ENCODE assay signal across 17 cellular contexts in the genomic region with DNA sequence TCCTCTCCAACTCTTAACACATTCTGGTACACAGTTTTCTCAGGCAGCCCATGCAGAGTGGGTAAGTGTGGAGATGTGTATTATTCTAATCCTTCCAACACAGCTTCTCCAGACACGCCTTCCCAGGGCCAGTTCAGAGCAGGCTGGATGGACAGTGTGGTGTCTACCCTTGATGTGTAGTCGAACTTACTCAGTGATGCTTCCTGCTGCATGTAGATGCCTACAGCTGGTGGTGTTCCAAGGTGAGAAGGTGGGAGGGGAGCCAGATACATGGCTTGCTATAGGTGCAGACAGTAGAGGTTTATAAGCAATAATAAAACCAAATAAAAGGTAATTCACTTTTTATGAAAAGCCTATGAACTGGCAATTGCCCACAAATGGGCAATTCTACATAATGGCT.
DNase-seq lines count a peak whose midpoint lies in the region; ATAC-seq, FAIRE-seq and TF ChIP-seq lines count a peak whose summit lies in the region.
"Had no signal": no experiment of that assay in that cellular context is flagged by ENCODE, and none has a peak within 500 bp of the region (broad histone marks: within the 10 kb centered on the region; RNA-seq: fewer than 3 reads in every experiment).

No MANE protein-coding gene starts in this region.

- H2BK20ac ChIP-seq in IMR-90 (ENCODE audit: low read depth, low read length) = no peak overlapping the region

- H3K14ac ChIP-seq in IMR-90 (replicated peaks; ENCODE audit: low read depth, low read length) = no peak overlapping the region

- no peaks in the 10 kb centered on the region for H3K9me3 ChIP-seq in IMR-90 (ENCODE audit: control insufficient read depth, insufficient read depth, low read length)
- H3K9me3 ChIP-seq in SU-DHL-6 (ENCODE audit: insufficient read depth, low read length) = no peaks in the 10 kb centered on the region
- H3K9me3 ChIP-seq in kidney (ENCODE audit: control insufficient read depth in 1 of 2, low read length in 2 of 2) = no peaks in the 10 kb centered on the region
- peaks cover 8 to 9% of the 10 kb centered on the region in 2 donors for H3K9me3 ChIP-seq in transverse colon
- H3K9me3 ChIP-seq: BE2C had no signal

- POLR2A ChIA-PET in IMR-90 (lab: Charles Lee; ENCODE audit: unreplicated experiment) = no interaction called here

- TF ChIP-seq EP300 in transverse colon (IDR thresholded peaks at IDR 0.05; ENCODE audit: low read depth) = no peak

- no peak for ATAC-seq in IMR-90 (ENCODE audit: low read depth)
- ATAC-seq: GM23338 had no signal

- H3K4me2 ChIP-seq in IMR-90 (ENCODE audit: low read depth, low read length) = no peak overlapping the region
- peak overlapping the region; percentile 50 for H3K4me2 ChIP-seq in SU-DHL-6 (ENCODE audit: low read depth, low read length, poor library complexity, severe bottlenecking)
- H3K4me2 ChIP-seq: GM23338 had no signal

- peak overlapping the region; percentile 52 for H2AK9ac ChIP-seq in IMR-90 (replicated peaks; ENCODE audit: low read depth, low read length, poor library complexity)

- H2BK15ac ChIP-seq in IMR-90 (ENCODE audit: low read depth, low read length) = no peak overlapping the region

- H3K18ac ChIP-seq in IMR-90 (ENCODE audit: low read depth, low read length) = no peak overlapping the region

- H3F3A ChIP-seq in SU-DHL-6 (ENCODE audit: insufficient read depth) = peaks cover 18% of the 10 kb centered on the region

- H3K23ac ChIP-seq in IMR-90 (ENCODE audit: low read depth, low read length) = no peak overlapping the region

- WGBS in IMR-90 (ENCODE audit: extremely low coverage in 2 of 2, insufficient read length in 1 of 2), 2 experiments = no CpG with 5 or more reads among the region's 2 CpGs
- WGBS in transverse colon (ENCODE audit: low coverage in 1 of 2), 2 donors = 58 to 70% methylated on average over 2 of the region's 2 CpGs

- H4K20me1 ChIP-seq in IMR-90 (ENCODE audit: insufficient read depth, low read length) (no peaks in the 10 kb centered on the region), SU-DHL-6 (ENCODE audit: low read depth, low read length) (no peaks in the 10 kb centered on the region)

- no peak overlapping the region for H4K8ac ChIP-seq in IMR-90 (ENCODE audit: low read depth in 2 of 2, low read length in 2 of 2)

- H4K5ac ChIP-seq in IMR-90 (ENCODE audit: low read depth, low read length) = no peak overlapping the region

- CTCF ChIA-PET in IMR-90 (lab: Yijun Ruan, JAX) = no interaction called here

- in situ Hi-C loops in IMR-90 (cut with MboI; ENCODE audit: low sequenced_read_pairs) (no loop called here), transverse colon (cut with MboI; ENCODE audit: low pct_ligation_motif_present in 1 of 4, low pct_unique_long_range_greater_than_20kb in 1 of 4, low sequenced_read_pairs in 3 of 4) (no loop called here)

- H3K79me2 ChIP-seq in SU-DHL-6 (ENCODE audit: insufficient read depth, low read length) = no peaks in the 10 kb centered on the region

- H3K79me1 ChIP-seq in IMR-90 (ENCODE audit: low read depth in 1 of 2, low read length in 2 of 2) = no peaks in the 10 kb centered on the region

- no peak overlapping the region for H3K9ac ChIP-seq in IMR-90 (ENCODE audit: low read depth, low read length)
- no peak overlapping the region for H3K9ac ChIP-seq in SU-DHL-6 (ENCODE audit: low read length)
- H3K9ac ChIP-seq in kidney (ENCODE audit: low read length in 2 of 2) = no peak overlapping the region

- no peak overlapping the region for H4K91ac ChIP-seq in IMR-90 (ENCODE audit: insufficient read depth, low read depth, low read length)

- no peak for FAIRE-seq in kidney (lab: Jason Lieb, UNC)
- FAIRE-seq: A204.1, GM12892 had no signal

- no peak overlapping the region for H3K56ac ChIP-seq in IMR-90 (ENCODE audit: extremely low read depth, insufficient read depth, low read length)

- H3K27me3 ChIP-seq in IMR-90 (ENCODE audit: control insufficient read depth, insufficient read depth, low read length) (peaks cover 18% of the 10 kb centered on the region), SU-DHL-6 (ENCODE audit: low read length) (no peaks in the 10 kb centered on the region), transverse colon (no peaks in the 10 kb centered on the region)

- TF ChIP-seq POLR2A in IMR-90 (IDR thresholded peaks at IDR 0.05; ENCODE audit: low read depth, low read length) (no peak), transverse colon (IDR thresholded peaks at IDR 0.05) (no peak)

- H3K36me3 ChIP-seq in IMR-90 (ENCODE audit: control insufficient read depth, insufficient read depth, low read length) (no peaks in the 10 kb centered on the region), SU-DHL-6 (ENCODE audit: low read length) (no peaks in the 10 kb centered on the region), kidney (ENCODE audit: control insufficient read depth in 1 of 2, insufficient read depth in 2 of 2, low read length in 2 of 2) (no peaks in the 10 kb centered on the region), transverse colon (no peaks in the 10 kb centered on the region)
- H3K36me3 ChIP-seq: BE2C had no signal

- TF ChIP-seq RAD21 in IMR-90 (IDR thresholded peaks at IDR 0.05; ENCODE audit: low read length) = no peak

- H3K9me1 ChIP-seq in IMR-90 (ENCODE audit: insufficient read depth, low read length) = no peaks in the 10 kb centered on the region

- no TSS peak for BruUV-seq in IMR-90 (replicated peaks; lab: Mats Ljungman, UMichigan)

- H2BK5ac ChIP-seq in IMR-90 (ENCODE audit: low read depth, low read length, poor library complexity, severe bottlenecking) = no peak overlapping the region

- H3K4me3 ChIP-seq in IMR-90 (ENCODE audit: insufficient read depth, low read depth, low read length) = no peak overlapping the region
- H3K4me3 ChIP-seq in SU-DHL-6 (ENCODE audit: insufficient read depth, low read length, poor library complexity, severe bottlenecking) = no peak overlapping the region
- H3K4me3 ChIP-seq in kidney (ENCODE audit: low read length in 2 of 2) = no peak overlapping the region
- H3K4me3 ChIP-seq in transverse colon = no peak overlapping the region
- H3K4me3 ChIP-seq: GM23338 had no signal

- intact Hi-C loops in IMR-90 (cut with micrococcal nuclease) = no loop called here
- intact Hi-C loops in kidney (cut with DNase I) = no loop called here
- intact Hi-C loops in transverse colon (cut with DNase I; ENCODE audit: low total_unique reads) = no loop called here

- H3K27ac ChIP-seq in IMR-90 (ENCODE audit: insufficient read depth, low read length) = no peak overlapping the region
- H3K27ac ChIP-seq in SU-DHL-6 (ENCODE audit: low read depth, low read length) = peak overlapping the region; percentile 16; the same call in 1 of the 2 replicates
- H3K27ac ChIP-seq in kidney (ENCODE audit: low read depth in 2 of 2, low read length in 2 of 2) = peak overlapping the region; percentile 15 to 57
- H3K27ac ChIP-seq in transverse colon = peak overlapping the region; percentile 61 to 84 (median 77)
- H3K27ac ChIP-seq: C4-2B had no signal

- DNase-seq in IMR-90 (no peak), kidney (no peak), transverse colon (peak; percentile 78), NCI-H2227 (lab: John Stamatoyannopoulos, UW; ENCODE audit: unreplicated experiment) (no peak), NCI-H2227 treated with DMSO at 0.1 percent for 48 hours (lab: John Stamatoyannopoulos, UW) (no peak)
- DNase-seq in NK-92 treated with Interleukin-12 subunit alpha and Interleukin-12 subunit beta, amount 100 ng/mL, for 24 hours (lab: John Stamatoyannopoulos, UW) = no peak
- DNase-seq: BE2C; CD4-positive, alpha-beta memory T cell; DMS153; DMS79 treated with DMSO at 0.1 percent for 48 hours; GDM1; H9 had no signal

- H2AFZ ChIP-seq in IMR-90 (replicated peaks; ENCODE audit: low read length, poor library complexity) (no peak overlapping the region), SU-DHL-6 (ENCODE audit: low read depth, low read length, severe bottlenecking) (no peak overlapping the region)

- H2AK5ac ChIP-seq in IMR-90 (ENCODE audit: low read depth, low read length) = no peak overlapping the region

- TF ChIP-seq CTCF in IMR-90 (conservative IDR thresholded peaks at IDR 0.05; ENCODE audit: low read depth, low read length) (no peak), SU-DHL-6 (IDR thresholded peaks at IDR 0.05; ENCODE audit: insufficient read depth, low read length, poor library complexity, severe bottlenecking) (no peak), kidney (IDR thresholded peaks at IDR 0.05; ENCODE audit: borderline replicate concordance, extremely low read depth, insufficient read depth) (no peak), transverse colon (IDR thresholded peaks at IDR 0.05) (no peak)

- no peak overlapping the region for H3K4ac ChIP-seq in IMR-90 (ENCODE audit: low read depth, low read length)

- dilution Hi-C loops in IMR-90 (cut with HindIII; ENCODE audit: low sequenced_read_pairs, unreplicated experiment) = no loop called here

- H3K9me2 ChIP-seq in SU-DHL-6 (replicated peaks; ENCODE audit: insufficient read depth, low read length) = no peaks in the 10 kb centered on the region

- no peak overlapping the region for H2BK120ac ChIP-seq in IMR-90 (ENCODE audit: low read depth, low read length)

- H3K4me1 ChIP-seq in IMR-90 (ENCODE audit: control insufficient read depth, insufficient read depth, low read length) (no peaks in the 10 kb centered on the region), kidney (ENCODE audit: control insufficient read depth in 1 of 2, insufficient read depth in 1 of 2, low read depth in 1 of 2, low read length in 2 of 2) (peaks cover 22 to 35% of the 10 kb centered on the region in 2 donors), transverse colon (peaks cover 0 to 33% (median 22%) of the 10 kb centered on the region in 4 donors)
- H3K4me1 ChIP-seq: BE2C had no signal

TF ChIP-seq in IMR-90, 13 proteins besides CTCF, POLR2A, EP300 and RAD21:
- TF ChIP-seq MAZ (IDR thresholded peaks at IDR 0.05; ENCODE audit: borderline replicate concordance, low read depth, low read length) (no peak), NFE2L2 (IDR thresholded peaks at IDR 0.05; ENCODE audit: low read depth, low read length) (no peak), MXI1 (IDR thresholded peaks at IDR 0.05; ENCODE audit: borderline replicate concordance, low read depth, low read length) (no peak), FOS (IDR thresholded peaks at IDR 0.05; ENCODE audit: low read depth, low read length) (no peak)
- TF ChIP-seq, protein P1, sequence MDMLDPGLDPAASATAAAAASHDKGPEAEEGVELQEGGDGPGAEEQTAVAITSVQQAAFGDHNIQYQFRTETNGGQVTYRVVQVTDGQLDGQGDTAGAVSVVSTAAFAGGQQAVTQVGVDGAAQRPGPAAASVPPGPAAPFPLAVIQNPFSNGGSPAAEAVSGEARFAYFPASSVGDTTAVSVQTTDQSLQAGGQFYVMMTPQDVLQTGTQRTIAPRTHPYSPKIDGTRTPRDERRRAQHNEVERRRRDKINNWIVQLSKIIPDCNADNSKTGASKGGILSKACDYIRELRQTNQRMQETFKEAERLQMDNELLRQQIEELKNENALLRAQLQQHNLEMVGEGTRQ (IDR thresholded peaks at IDR 0.05; ENCODE audit: low read depth, low read length) = no peak
